9 cellular contexts compared by ENCODE assay signal in the genomic region with DNA sequence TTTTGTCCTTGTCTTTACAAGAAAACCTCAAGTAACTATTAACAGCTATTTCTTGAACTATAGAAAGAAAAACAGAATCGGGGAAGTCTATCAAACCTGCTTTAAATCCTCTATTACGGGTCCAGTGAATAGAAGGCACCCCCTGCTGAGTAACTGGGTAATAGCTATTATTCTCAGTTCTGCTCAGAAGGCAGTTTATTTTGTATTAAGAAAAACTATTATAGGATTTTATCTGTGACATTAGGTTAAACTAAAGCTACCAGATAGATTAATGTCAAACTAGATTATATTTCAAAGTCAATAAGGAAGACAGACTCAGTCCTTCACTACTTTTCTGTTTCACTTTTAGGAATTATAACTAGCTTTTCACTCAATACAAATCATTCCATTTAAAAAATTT.
DNase-seq lines count a peak whose midpoint lies in the region; ATAC-seq and TF ChIP-seq lines count a peak whose summit lies in the region.
"Had no signal": no experiment of that assay in that cellular context is flagged by ENCODE, and none has a peak within 500 bp of the region (broad histone marks: within the 10 kb centered on the region; RNA-seq: fewer than 3 reads in every experiment).

No MANE protein-coding gene starts in this region.

- no peaks in the 10 kb centered on the region for H3K9me3 ChIP-seq in BE2C

- H3K36me3 Mint-ChIP-seq in nephron (ENCODE audit: low read depth) = peaks cover 8% of the 10 kb centered on the region
- no peaks in the 10 kb centered on the region for H3K36me3 Mint-ChIP-seq in naive thymus-derived CD8-positive, alpha-beta T cell

- TF ChIP-seq CTCF in BE2C (IDR thresholded peaks at IDR 0.05; ENCODE audit: low read depth, low read length) (peak; percentile 55), LNCAP (IDR thresholded peaks at IDR 0.05) (peak; percentile 51), coronary artery (IDR thresholded peaks at IDR 0.05) (no peak), nephron (IDR thresholded peaks at IDR 0.05; ENCODE audit: unreplicated experiment in 3 of 3) (peak; percentile 19 to 29 (median 28))

- peaks cover 37% of the 10 kb centered on the region for H3K4me1 Mint-ChIP-seq in nephron
- H3K4me1 Mint-ChIP-seq in naive thymus-derived CD8-positive, alpha-beta T cell = peaks cover 0 to 3% (median 0%) of the 10 kb centered on the region in 4 donors
- H3K4me1 Mint-ChIP-seq: activated T-helper 17 cell treated with anti-CD3 and anti-CD28 coated beads, Interleukin-2, amount 50 U/mL, for 72 hours had no signal

- no peaks in the 10 kb centered on the region for H3K27me3 Mint-ChIP-seq in nephron (ENCODE audit: low read depth)
- no peaks in the 10 kb centered on the region for H3K27me3 Mint-ChIP-seq in naive thymus-derived CD8-positive, alpha-beta T cell
- H3K27me3 Mint-ChIP-seq: activated T-helper 17 cell treated with anti-CD3 and anti-CD28 coated beads, Interleukin-2, amount 50 U/mL, for 72 hours had no signal

- no peak for ATAC-seq in naive thymus-derived CD8-positive, alpha-beta T cell
- ATAC-seq in GM19397 (IDR thresholded peaks at IDR 0.05; ENCODE audit: unreplicated experiment) = no peak
- ATAC-seq: activated T-helper 17 cell treated with anti-CD3 and anti-CD28 coated beads, Interleukin-2, amount 50 U/mL, for 72 hours had no signal

- no peaks in the 10 kb centered on the region for H3K9me3 Mint-ChIP-seq in nephron
- H3K9me3 Mint-ChIP-seq in naive thymus-derived CD8-positive, alpha-beta T cell = no peaks in the 10 kb centered on the region
- H3K9me3 Mint-ChIP-seq: activated T-helper 17 cell treated with anti-CD3 and anti-CD28 coated beads, Interleukin-2, amount 50 U/mL, for 72 hours had no signal

- DNase-seq in BE2C = no peak
- DNase-seq in coronary artery (ENCODE audit: low spot score) = no peak
- DNase-seq in LoVo (ENCODE audit: low spot score) = no peak
- no peak for DNase-seq in naive thymus-derived CD8-positive, alpha-beta T cell
- no peak for DNase-seq in NCI-H526 treated with DMSO at 0.1 percent for 48 hours (lab: John Stamatoyannopoulos, UW)

- no peaks in the 10 kb centered on the region for H3K36me3 ChIP-seq in BE2C

- H3K4me3 ChIP-seq in BE2C (ENCODE audit: low read depth, low read length) (no peak overlapping the region), coronary artery (peak overlapping the region; percentile 46)

- no peaks in the 10 kb centered on the region for H3K27me3 ChIP-seq in BE2C

- H3K27ac Mint-ChIP-seq in nephron = peak overlapping the region in 1 of 3 experiments; percentile 30
- H3K27ac Mint-ChIP-seq in naive thymus-derived CD8-positive, alpha-beta T cell = no peak overlapping the region
- H3K27ac Mint-ChIP-seq: activated T-helper 17 cell treated with anti-CD3 and anti-CD28 coated beads, Interleukin-2, amount 50 U/mL, for 72 hours had no signal

- H3K27ac ChIP-seq in coronary artery = peak overlapping the region; percentile 30 to 61

- H3K4me3 Mint-ChIP-seq in nephron = no peak overlapping the region
- H3K4me3 Mint-ChIP-seq in naive thymus-derived CD8-positive, alpha-beta T cell = no peak overlapping the region
- H3K4me3 Mint-ChIP-seq: activated T-helper 17 cell treated with anti-CD3 and anti-CD28 coated beads, Interleukin-2, amount 50 U/mL, for 72 hours had no signal

- POLR2A ChIA-PET in naive thymus-derived CD8-positive, alpha-beta T cell (lab: Charles Lee) = no interaction called here

- H3K4me1 ChIP-seq in BE2C = peaks cover 23% of the 10 kb centered on the region
